ENCODE assay signal across 30 cellular contexts in the genomic region with DNA sequence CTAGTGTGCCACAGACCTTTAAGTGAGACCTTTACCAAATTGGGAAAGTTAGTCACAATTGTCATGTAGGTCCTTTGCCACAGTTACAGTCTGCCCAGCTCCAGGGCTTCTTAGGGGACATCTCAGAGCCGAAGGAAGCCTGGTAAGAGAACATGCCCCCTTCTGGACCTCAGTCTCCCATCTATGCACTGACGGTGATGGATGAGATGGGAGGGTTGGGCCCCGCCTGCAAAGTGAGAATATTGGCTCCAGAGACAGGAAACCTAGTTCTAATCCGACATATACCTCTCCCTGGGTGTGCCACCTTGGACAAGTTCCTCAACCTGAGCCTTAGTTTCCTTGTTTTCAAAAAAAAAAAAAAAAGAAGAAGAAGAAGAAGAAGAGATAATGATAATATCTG.
DNase-seq lines count a peak whose midpoint lies in the region; ATAC-seq and TF ChIP-seq lines count a peak whose summit lies in the region.
"Had no signal": no experiment of that assay in that cellular context is flagged by ENCODE, and none has a peak within 500 bp of the region (broad histone marks: within the 10 kb centered on the region; RNA-seq: fewer than 3 reads in every experiment).

No MANE protein-coding gene starts in this region.

- H3K4me1 ChIP-seq in adipocyte (ENCODE audit: control insufficient read depth, insufficient read depth, low read length) (peaks cover 45% of the 10 kb centered on the region), gastroesophageal sphincter (peaks cover 3 to 31% (median 10%) of the 10 kb centered on the region in 3 donors), suprapubic skin (peaks cover 19% of the 10 kb centered on the region), psoas muscle (peaks cover 5% of the 10 kb centered on the region), endodermal cell (ENCODE audit: control insufficient read depth, insufficient read depth, low read length) (no peaks in the 10 kb centered on the region)
- H3K4me1 ChIP-seq: body of pancreas had no signal

- peak overlapping the region; percentile 14 for H3K9ac ChIP-seq in adipocyte (ENCODE audit: low read length)
- no peak overlapping the region for H3K9ac ChIP-seq in endodermal cell (ENCODE audit: extremely low read depth, low read length, poor library complexity, severe bottlenecking)

- H3K27me3 Mint-ChIP-seq in HFFc6 (ENCODE audit: insufficient read depth) (no peaks in the 10 kb centered on the region; the same call in none of the 2 replicates), endodermal cell (ENCODE audit: insufficient read depth) (no peaks in the 10 kb centered on the region)

- no peak overlapping the region for H3K4me3 ChIP-seq in adipocyte (ENCODE audit: low read length)
- no peak overlapping the region for H3K4me3 ChIP-seq in gastroesophageal sphincter
- H3K4me3 ChIP-seq in suprapubic skin = no peak overlapping the region
- H3K4me3 ChIP-seq in psoas muscle = no peak overlapping the region
- no peak overlapping the region for H3K4me3 ChIP-seq in endodermal cell (ENCODE audit: low read length)
- H3K4me3 ChIP-seq: body of pancreas, lung, MG63 had no signal

- H3K4me3 Mint-ChIP-seq in HFFc6 (no peak overlapping the region; the same call in 1 of the 2 replicates), endodermal cell (no peak overlapping the region)
- H3K4me3 Mint-ChIP-seq: activated CD4-positive, alpha-beta memory T cell treated with anti-CD3 and anti-CD28 coated beads for 36 hours; natural killer cell; stimulated activated naive CD8-positive, alpha-beta T cell treated with anti-CD3 and anti-CD28 coated beads, Interleukin-15, amount 100 ng/mL, for 72 hours; type B pancreatic cell had no signal

- ATAC-seq in gastroesophageal sphincter (no peak), GM18517 (IDR thresholded peaks at IDR 0.05; ENCODE audit: unreplicated experiment) (no peak), psoas muscle (no peak)
- ATAC-seq: natural killer cell; stimulated activated naive CD8-positive, alpha-beta T cell treated with anti-CD3 and anti-CD28 coated beads, Interleukin-15, amount 100 ng/mL, for 72 hours had no signal

- H3K36me3 ChIP-seq in adipocyte (ENCODE audit: control insufficient read depth, insufficient read depth, low read length, severe bottlenecking) = no peaks in the 10 kb centered on the region
- no peaks in the 10 kb centered on the region for H3K36me3 ChIP-seq in gastroesophageal sphincter
- H3K36me3 ChIP-seq in suprapubic skin = no peaks in the 10 kb centered on the region
- no peaks in the 10 kb centered on the region for H3K36me3 ChIP-seq in psoas muscle (ENCODE audit: insufficient read depth in 1 of 2, low read depth in 1 of 2)
- no peaks in the 10 kb centered on the region for H3K36me3 ChIP-seq in endodermal cell (ENCODE audit: control insufficient read depth, insufficient read depth, low read length)
- H3K36me3 ChIP-seq: MG63 had no signal

- H3K36me3 Mint-ChIP-seq in HFFc6 (ENCODE audit: low read depth) (peaks cover 16% of the 10 kb centered on the region), endodermal cell (ENCODE audit: low read depth) (no peaks in the 10 kb centered on the region)
- H3K36me3 Mint-ChIP-seq: activated CD4-positive, alpha-beta memory T cell treated with anti-CD3 and anti-CD28 coated beads for 36 hours; natural killer cell; type B pancreatic cell had no signal

- H3K4me1 Mint-ChIP-seq in HFFc6 (ENCODE audit: low read depth) (peaks cover 66% of the 10 kb centered on the region), endodermal cell (no peaks in the 10 kb centered on the region)
- H3K4me1 Mint-ChIP-seq: natural killer cell; stimulated activated naive CD8-positive, alpha-beta T cell treated with anti-CD3 and anti-CD28 coated beads, Interleukin-15, amount 100 ng/mL, for 72 hours had no signal

- H3K27me3 ChIP-seq in adipocyte (replicated peaks; ENCODE audit: control insufficient read depth, insufficient read depth, low read length) (no peaks in the 10 kb centered on the region), gastroesophageal sphincter (no peaks in the 10 kb centered on the region), suprapubic skin (no peaks in the 10 kb centered on the region), psoas muscle (ENCODE audit: insufficient read depth in 3 of 3, low read length in 2 of 3) (no peaks in the 10 kb centered on the region), endodermal cell (ENCODE audit: control insufficient read depth, insufficient read depth, low read length, poor library complexity, severe bottlenecking) (no peaks in the 10 kb centered on the region)
- H3K27me3 ChIP-seq: body of pancreas, MG63 had no signal

- TF ChIP-seq EP300 in gastroesophageal sphincter (IDR thresholded peaks at IDR 0.05) = no peak
- no peak for TF ChIP-seq EP300 in suprapubic skin (IDR thresholded peaks at IDR 0.05)

- H3K9me3 Mint-ChIP-seq in HFFc6 (peaks cover 13% of the 10 kb centered on the region), endodermal cell (peaks cover 13% of the 10 kb centered on the region)
- H3K9me3 Mint-ChIP-seq: natural killer cell had no signal

- H3K27ac Mint-ChIP-seq in HFFc6 = peak overlapping the region; percentile 91
- no peak overlapping the region for H3K27ac Mint-ChIP-seq in endodermal cell
- H3K27ac Mint-ChIP-seq: activated CD4-positive, alpha-beta memory T cell treated with anti-CD3 and anti-CD28 coated beads for 36 hours; natural killer cell; stimulated activated naive CD8-positive, alpha-beta T cell treated with anti-CD3 and anti-CD28 coated beads, Interleukin-15, amount 100 ng/mL, for 72 hours; type B pancreatic cell had no signal

- 71% methylated on average over 4 of the region's 4 CpGs; no CpG with 5 or more reads in 1 of the 2 donors for WGBS in gastroesophageal sphincter (ENCODE audit: low coverage in 1 of 2), 2 donors
- 67% methylated on average over 4 of the region's 4 CpGs for WGBS in suprapubic skin
- WGBS in psoas muscle, 3 donors = 66 to 69% (median 69%) methylated on average over 4 of the region's 4 CpGs
- WGBS in endodermal cell (ENCODE audit: insufficient coverage in 1 of 2, insufficient read length in 1 of 2), 2 experiments = 89% methylated on average over 3 of the region's 4 CpGs; no CpG with 5 or more reads in 1 of the 2 experiments

- peak overlapping the region in 3 of 4 donors; percentile 61 to 75 (median 68) for H3K27ac ChIP-seq in gastroesophageal sphincter
- H3K27ac ChIP-seq in suprapubic skin = peak overlapping the region; percentile 54
- H3K27ac ChIP-seq in psoas muscle = no peak overlapping the region
- H3K27ac ChIP-seq in endodermal cell (ENCODE audit: low read depth, low read length) = no peak overlapping the region
- H3K27ac ChIP-seq: body of pancreas, HL-60 had no signal

- intact Hi-C loops in psoas muscle (cut with DNase I) = no loop called here

- peaks cover 3% of the 10 kb centered on the region for H3K9me3 ChIP-seq in adipocyte (ENCODE audit: control insufficient read depth, low read length)
- no peaks in the 10 kb centered on the region for H3K9me3 ChIP-seq in gastroesophageal sphincter
- H3K9me3 ChIP-seq in suprapubic skin = no peaks in the 10 kb centered on the region
- H3K9me3 ChIP-seq in psoas muscle = no peaks in the 10 kb centered on the region
- H3K9me3 ChIP-seq in endodermal cell (ENCODE audit: control insufficient read depth, low read length) = peaks cover 7% of the 10 kb centered on the region

- DNase-seq in HFFc6 (no peak), adipocyte (ENCODE audit: low read depth) (no peak), suprapubic skin (ENCODE audit: low spot score in 2 of 2) (no peak), SKM-1 (lab: John Stamatoyannopoulos, UW; ENCODE audit: unreplicated experiment) (no peak), psoas muscle (no peak), endodermal cell (no peak)
- DNase-seq: activated CD4-positive, alpha-beta memory T cell treated with anti-CD3 and anti-CD28 coated beads for 36 hours; activated CD4-positive, CD25-positive, alpha-beta regulatory T cell treated with anti-CD3 and anti-CD28 coated beads, Interleukin-2, amount 50 U/mL, for 72 hours; activated CD8-positive, alpha-beta memory T cell treated with anti-CD3 and anti-CD28 coated beads, Interleukin-2, amount 50 U/mL, for 4 hours; activated naive CD4-positive, alpha-beta T cell treated with Interleukin-2 at 50 U/mL for 16 hours; COR-L47; DMS53; effector CD4-positive, alpha-beta T cell; H7; KBM-7; natural killer cell; NCI-H1930; NCI-H2171 treated with DMSO at 0.1 percent for 48 hours; NCI-H510A; occipital lobe; retina; stimulated activated CD8-positive, alpha-beta memory T cell treated with anti-CD3 and anti-CD28 coated beads, Interleukin-4, amount 100 ng/mL, for 48 hours; stimulated activated naive CD8-positive, alpha-beta T cell treated with anti-CD3 and anti-CD28 coated beads, Interleukin-15, amount 100 ng/mL, for 72 hours had no signal

- TF ChIP-seq POLR2A in gastroesophageal sphincter (IDR thresholded peaks at IDR 0.05) (no peak), suprapubic skin (IDR thresholded peaks at IDR 0.05) (no peak)

- no peak for TF ChIP-seq CTCF in HFFc6 (IDR thresholded peaks at IDR 0.05)
- no peak for TF ChIP-seq CTCF in gastroesophageal sphincter (IDR thresholded peaks at IDR 0.05)
- no peak for TF ChIP-seq CTCF in suprapubic skin (IDR thresholded peaks at IDR 0.05)
- no peak for TF ChIP-seq CTCF in psoas muscle (IDR thresholded peaks at IDR 0.05)
- no peak for TF ChIP-seq CTCF in endodermal cell (conservative IDR thresholded peaks at IDR 0.05)

Comparison
In these comparisons a context has a peak if more than half of its experiments do, and no peak if none do; other contexts are left out.
1. H3K27ac ChIP-seq: peak in gastroesophageal sphincter (3 of 4) and suprapubic skin (single experiment); none in psoas muscle (single experiment) and endodermal cell (single experiment).